In genomic region chr4:131547506-131547981, GRCh38 we compare ENCODE assay signal across 15 cellular contexts.
A peak's percentile ranks its signal among the peaks of the same experiment; 100 is the strongest.
DNase-seq lines count a peak whose midpoint lies in the region; ATAC-seq lines count a peak whose summit lies in the region.
"Had no signal": no experiment of that assay in that cellular context is flagged by ENCODE, and none has a peak within 500 bp of the region (broad histone marks: within the 10 kb centered on the region; RNA-seq: fewer than 3 reads in every experiment).

No MANE protein-coding gene starts in this region.

- ATAC-seq in GM18498 (IDR thresholded peaks at IDR 0.05; ENCODE audit: unreplicated experiment): peak; percentile 68
- ATAC-seq in GM19455 (IDR thresholded peaks at IDR 0.05; ENCODE audit: unreplicated experiment): peak; percentile 55
- ATAC-seq in HG02852 (IDR thresholded peaks at IDR 0.05; ENCODE audit: unreplicated experiment): peak; percentile 65
- ATAC-seq in HG03558 (IDR thresholded peaks at IDR 0.05; ENCODE audit: extremely low read depth, unreplicated experiment): peak; percentile 57
- ATAC-seq: stimulated activated effector memory CD8-positive, alpha-beta T cell treated with anti-CD3 and anti-CD28 coated beads, Interleukin-12 subunit alpha, Interleukin-12 subunit beta, amount 100 ng/mL, for 72 hours had no signal

- no peak for DNase-seq in inferior parietal cortex (ENCODE audit: extremely low spot score)
- DNase-seq in UCSD-AML1 (lab: John Stamatoyannopoulos, UW; ENCODE audit: unreplicated experiment): no peak
- DNase-seq in stimulated activated CD4-positive, alpha-beta T cell treated with anti-CD3 and anti-CD28 coated beads, Interleukin-1b, Interleukin-23, amount 100 ng/mL, for 48 hours: no peak
- DNase-seq in HuH-7.5 (ENCODE audit: low spot score): no peak
- DNase-seq: ACHN; activated CD4-positive, CD25-positive, alpha-beta regulatory T cell treated with anti-CD3 and anti-CD28 coated beads, Interleukin-2, amount 50 U/mL, for 72 hours; activated T-cell treated with anti-CD3 and anti-CD28 coated beads, Interleukin-2, amount 50 U/mL, for 1 hour; aorta; KBM-7; NCI-H2029 had no signal
